In genomic region chr20:6473197-6473596, GRCh38 we compare ENCODE assay signal across 1 cellular context.
TF ChIP-seq lines count a peak whose summit lies in the region.

No MANE protein-coding gene starts in this region.

TF ChIP-seq in WTC11, 78 proteins besides CTCF, POLR2A, EP300 and RAD21 (continued from another document):
- TF ChIP-seq, protein P1, sequence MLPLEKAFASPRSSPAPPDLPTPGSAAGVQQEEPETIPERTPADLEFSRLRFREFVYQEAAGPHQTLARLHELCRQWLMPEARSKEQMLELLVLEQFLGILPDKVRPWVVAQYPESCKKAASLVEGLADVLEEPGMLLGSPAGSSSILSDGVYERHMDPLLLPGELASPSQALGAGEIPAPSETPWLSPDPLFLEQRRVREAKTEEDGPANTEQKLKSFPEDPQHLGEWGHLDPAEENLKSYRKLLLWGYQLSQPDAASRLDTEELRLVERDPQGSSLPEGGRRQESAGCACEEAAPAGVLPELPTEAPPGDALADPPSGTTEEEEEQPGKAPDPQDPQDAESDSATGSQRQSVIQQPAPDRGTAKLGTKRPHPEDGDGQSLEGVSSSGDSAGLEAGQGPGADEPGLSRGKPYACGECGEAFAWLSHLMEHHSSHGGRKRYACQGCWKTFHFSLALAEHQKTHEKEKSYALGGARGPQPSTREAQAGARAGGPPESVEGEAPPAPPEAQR (CRISPR knock-in tag; IDR thresholded peaks at IDR 0.05): no peak
- TF ChIP-seq ELF4 (CRISPR knock-in tag; IDR thresholded peaks at IDR 0.05; ENCODE audit: low read depth): no peak
